In the genomic region with DNA sequence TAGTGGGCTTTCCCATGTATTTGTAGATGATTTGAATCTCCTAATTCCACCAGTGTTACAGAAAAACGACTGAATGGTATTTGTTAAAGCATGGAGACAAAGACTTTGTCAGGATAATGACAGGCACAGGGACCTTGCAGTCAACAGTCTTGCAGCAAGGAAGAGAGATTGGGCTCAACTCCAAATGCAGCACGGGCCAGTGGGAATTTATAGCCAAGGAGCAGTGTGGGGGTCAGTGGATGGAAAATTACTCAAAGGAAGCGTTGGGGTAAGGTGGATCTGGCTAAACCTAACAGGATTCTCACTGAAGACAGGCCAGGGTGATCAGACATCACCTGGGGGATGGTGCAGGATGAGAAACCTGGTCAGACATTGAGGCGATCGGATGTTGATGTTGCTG, we compare ENCODE assay signal across 27 cellular contexts. TPM values are rescaled to one million over a fixed set of nuclear protein-coding genes. Genes with fewer than 3 reads are reported as not detected.
"Had no signal": no experiment of that assay in that cellular context is flagged by ENCODE, and none has a peak within 500 bp of the region (broad histone marks: within the 10 kb centered on the region; RNA-seq: fewer than 3 reads in every experiment).

No MANE protein-coding gene starts in this region.

- H3K4me3 ChIP-seq: ascending aorta, body of pancreas had no signal

- ATAC-seq: activated naive CD4-positive, alpha-beta T cell treated with anti-CD3 and anti-CD28 coated beads, Interleukin-2, amount 50 U/mL, for 72 hours; activated naive CD8-positive, alpha-beta T cell treated with anti-CD3 and anti-CD28 coated beads, Interleukin-2, amount 50 U/mL, for 24 hours; activated T-cell treated with anti-CD3 and anti-CD28 coated beads, Interleukin-2, amount 50 U/mL, for 4 hours; body of pancreas; Panc1; T-helper 17 cell had no signal

- H3K9me3 ChIP-seq: ascending aorta, body of pancreas had no signal

- H3K4me3 Mint-ChIP-seq: activated CD4-positive, alpha-beta memory T cell treated with anti-CD3 and anti-CD28 coated beads for 36 hours; activated CD4-positive, alpha-beta T cell treated with anti-CD3 and anti-CD28 coated beads, Interleukin-2, amount 10 ng/mL, durations not matched to agents 7 days and 5 days; activated naive CD8-positive, alpha-beta T cell treated with anti-CD3 and anti-CD28 coated beads, Interleukin-2, amount 50 U/mL, for 24 hours; activated T-cell treated with anti-CD3 and anti-CD28 coated beads, Interleukin-2, amount 50 U/mL, for 4 hours; IgD-negative memory B cell; T-helper 17 cell had no signal

- H3K27me3 Mint-ChIP-seq: activated CD4-positive, alpha-beta memory T cell treated with anti-CD3 and anti-CD28 coated beads for 36 hours had no signal

- DNase-seq: activated CD4-positive, alpha-beta memory T cell treated with anti-CD3 and anti-CD28 coated beads for 36 hours; activated CD4-positive, alpha-beta T cell treated with anti-CD3 and anti-CD28 coated beads, Interleukin-2, amount 10 ng/mL, durations not matched to agents 7 days and 5 days; activated CD4-positive, CD25-positive, alpha-beta regulatory T cell; activated CD8-positive, alpha-beta memory T cell treated with anti-CD3 and anti-CD28 coated beads for 24 hours; activated effector memory CD4-positive, alpha-beta T cell treated with anti-CD3 and anti-CD28 coated beads, Interleukin-2, amount 50 U/mL, for 16 hours; activated naive CD4-positive, alpha-beta T cell treated with Interleukin-2 at 50 U/mL for 16 hours; activated naive CD8-positive, alpha-beta T cell treated with anti-CD3 and anti-CD28 coated beads, Interleukin-2, amount 50 U/mL, for 24 hours; activated T-cell treated with anti-CD3 and anti-CD28 coated beads, Interleukin-2, amount 50 U/mL, for 4 hours; amniotic stem cell; body of pancreas; KG1; NCI-H1048; NCI-H146; NCI-H1930; NCI-H2171; NCI-H2227 treated with DMSO at 0.1 percent for 48 hours; NK-92 treated with Interleukin-12 subunit alpha and Interleukin-12 subunit beta, amount 100 ng/mL, for 24 hours; OCI-M1; SHP77 treated with DMSO at 0.1 percent for 48 hours; T-helper 17 cell; T-helper 9 cell had no signal

- H3K4me1 Mint-ChIP-seq: activated CD4-positive, alpha-beta T cell treated with anti-CD3 and anti-CD28 coated beads, Interleukin-2, amount 10 ng/mL, durations not matched to agents 7 days and 5 days; activated naive CD8-positive, alpha-beta T cell treated with anti-CD3 and anti-CD28 coated beads, Interleukin-2, amount 50 U/mL, for 24 hours; IgD-negative memory B cell; T-helper 17 cell had no signal

- H3K36me3 Mint-ChIP-seq: activated CD4-positive, alpha-beta memory T cell treated with anti-CD3 and anti-CD28 coated beads for 36 hours; activated naive CD4-positive, alpha-beta T cell treated with anti-CD3 and anti-CD28 coated beads, Interleukin-2, amount 50 U/mL, for 72 hours had no signal

- H3K27me3 ChIP-seq: ascending aorta, body of pancreas had no signal

- H3K9me3 Mint-ChIP-seq: activated CD4-positive, alpha-beta memory T cell treated with anti-CD3 and anti-CD28 coated beads for 36 hours; activated CD4-positive, alpha-beta T cell treated with anti-CD3 and anti-CD28 coated beads, Interleukin-2, amount 10 ng/mL, durations not matched to agents 7 days and 5 days; activated naive CD4-positive, alpha-beta T cell treated with anti-CD3 and anti-CD28 coated beads, Interleukin-2, amount 50 U/mL, for 72 hours; activated naive CD8-positive, alpha-beta T cell treated with anti-CD3 and anti-CD28 coated beads, Interleukin-2, amount 50 U/mL, for 24 hours; activated T-cell treated with anti-CD3 and anti-CD28 coated beads, Interleukin-2, amount 50 U/mL, for 4 hours; IgD-negative memory B cell had no signal

- H3K4me1 ChIP-seq: ascending aorta, body of pancreas had no signal

- H3K27ac ChIP-seq: ascending aorta, body of pancreas, RWPE1 had no signal

- H3K36me3 ChIP-seq: ascending aorta had no signal

- H3K27ac Mint-ChIP-seq: activated CD4-positive, alpha-beta memory T cell treated with anti-CD3 and anti-CD28 coated beads for 36 hours; activated CD4-positive, alpha-beta T cell treated with anti-CD3 and anti-CD28 coated beads, Interleukin-2, amount 10 ng/mL, durations not matched to agents 7 days and 5 days; activated naive CD4-positive, alpha-beta T cell treated with anti-CD3 and anti-CD28 coated beads, Interleukin-2, amount 50 U/mL, for 72 hours; activated naive CD8-positive, alpha-beta T cell treated with anti-CD3 and anti-CD28 coated beads, Interleukin-2, amount 50 U/mL, for 24 hours; IgD-negative memory B cell; T-helper 17 cell had no signal

RNA-seq across cellular contexts. Expression of a gene that starts 24.3 kb away (rescaled TPM):
- total RNA-seq: activated CD4-positive, alpha-beta memory T cell treated with anti-CD3 and anti-CD28 coated beads for 36 hours; activated CD4-positive, alpha-beta T cell treated with anti-CD3 and anti-CD28 coated beads, Interleukin-2, amount 10 ng/mL, durations not matched to agents 7 days and 5 days; activated naive CD4-positive, alpha-beta T cell treated with anti-CD3 and anti-CD28 coated beads, Interleukin-2, amount 50 U/mL, for 72 hours; bronchial epithelial cell had no signal
